In genomic region chr12:30753233-30753632, GRCh38 we compare ENCODE assay signal across 9 cellular contexts. TPM values are rescaled to one million over a fixed set of nuclear protein-coding genes. Genes with fewer than 3 reads are reported as not detected.
DNase-seq lines count a peak whose midpoint lies in the region; ATAC-seq and TF ChIP-seq lines count a peak whose summit lies in the region.
"Had no signal": no experiment of that assay in that cellular context is flagged by ENCODE, and none has a peak within 500 bp of the region (broad histone marks: within the 10 kb centered on the region; RNA-seq: fewer than 3 reads in every experiment).

No MANE protein-coding gene starts in this region.

- peaks cover 4% of the 10 kb centered on the region for H3K36me3 Mint-ChIP-seq in activated CD8-positive, alpha-beta T cell treated with anti-CD3 and anti-CD28 coated beads, Interleukin-2, amount 10 ng/mL, durations not matched to agents 7 days and 5 days (ENCODE audit: low read depth)
- H3K36me3 Mint-ChIP-seq in CD14-positive monocyte = peaks cover 4 to 5% of the 10 kb centered on the region in 2 donors

- POLR2A ChIA-PET in activated CD8-positive, alpha-beta T cell treated with anti-CD3 and anti-CD28 coated beads, Interleukin-2, amount 10 ng/mL, durations not matched to agents 7 days and 5 days (lab: Charles Lee) = interaction anchor here (2.6 kb wide), 1 partner anchor 57 kb away, joined by 21 read pairs; the partner anchor contains the start of gene IPO8

- peaks cover 4% of the 10 kb centered on the region for H3K27me3 Mint-ChIP-seq in activated CD8-positive, alpha-beta T cell treated with anti-CD3 and anti-CD28 coated beads, Interleukin-2, amount 10 ng/mL, durations not matched to agents 7 days and 5 days (ENCODE audit: low read depth)
- peaks cover 9 to 16% (median 15%) of the 10 kb centered on the region in 3 donors for H3K27me3 Mint-ChIP-seq in CD14-positive monocyte (ENCODE audit: low read depth in 3 of 3)

- peaks cover 17% of the 10 kb centered on the region for H3K4me1 Mint-ChIP-seq in activated CD8-positive, alpha-beta T cell treated with anti-CD3 and anti-CD28 coated beads, Interleukin-2, amount 10 ng/mL, durations not matched to agents 7 days and 5 days (ENCODE audit: low read depth)
- peaks cover 16% of the 10 kb centered on the region for H3K4me1 Mint-ChIP-seq in CD14-positive monocyte

- TF ChIP-seq CTCF in CD14-positive monocyte (IDR thresholded peaks at IDR 0.05) = no peak

- H3K4me3 ChIP-seq in iPS-18c (ENCODE audit: insufficient read depth, low read depth, low read length) = peak overlapping the region; percentile 86

- H3K9me3 ChIP-seq in iPS-18c (ENCODE audit: control insufficient read depth, insufficient read depth, low read length) = no peaks in the 10 kb centered on the region

- no peak for ATAC-seq in activated CD8-positive, alpha-beta T cell treated with anti-CD3 and anti-CD28 coated beads, Interleukin-2, amount 10 ng/mL, durations not matched to agents 7 days and 5 days
- ATAC-seq in GM18873 (IDR thresholded peaks at IDR 0.05; ENCODE audit: low FRiP score, unreplicated experiment) = no peak

- intact Hi-C loops in CD14-positive monocyte (cut with micrococcal nuclease) = loop anchor here in 1 of 2 donors (10.0 kb wide), 1 partner anchor 58 kb away; the partner anchor contains the start of gene IPO8

- DNase-seq in NCI-H526 (lab: John Stamatoyannopoulos, UW) (peak; percentile 7 to 47), NCI-H526 treated with DMSO at 0.1 percent for 48 hours (lab: John Stamatoyannopoulos, UW) (no peak), KBM-7 (peak; percentile 68), DMS153 treated with DMSO at 0.1 percent for 48 hours (lab: John Stamatoyannopoulos, UW; ENCODE audit: unreplicated experiment) (no peak), CD14-positive monocyte (ENCODE audit: low spot score) (no peak)
- DNase-seq in activated CD8-positive, alpha-beta T cell treated with anti-CD3 and anti-CD28 coated beads, Interleukin-2, amount 10 ng/mL, durations not matched to agents 7 days and 5 days = peak; percentile 43

- CTCF ChIA-PET in activated CD8-positive, alpha-beta T cell treated with anti-CD3 and anti-CD28 coated beads, Interleukin-2, amount 10 ng/mL, durations not matched to agents 7 days and 5 days (lab: Charles Lee) = interaction anchor here (0.6 to 2.7 kb wide), 13 partner anchors 9 to 655 kb away, joined by 3 to 14 read pairs (median 3); partner anchors contain the start of gene IPO8

- no peaks in the 10 kb centered on the region for H3K9me3 Mint-ChIP-seq in activated CD8-positive, alpha-beta T cell treated with anti-CD3 and anti-CD28 coated beads, Interleukin-2, amount 10 ng/mL, durations not matched to agents 7 days and 5 days (ENCODE audit: insufficient read depth)
- H3K9me3 Mint-ChIP-seq in CD14-positive monocyte = no peaks in the 10 kb centered on the region
- H3K9me3 Mint-ChIP-seq: dendritic cell treated with granulocyte-macrophage colony-stimulating factor and Interleukin-4, amounts not matched to agents 40 ng/mL and 50 ng/mL, for 4 days had no signal

- H3K4me3 Mint-ChIP-seq in activated CD8-positive, alpha-beta T cell treated with anti-CD3 and anti-CD28 coated beads, Interleukin-2, amount 10 ng/mL, durations not matched to agents 7 days and 5 days = peak overlapping the region; percentile 87
- H3K4me3 Mint-ChIP-seq in CD14-positive monocyte = no peak overlapping the region

- H3K27ac Mint-ChIP-seq in activated CD8-positive, alpha-beta T cell treated with anti-CD3 and anti-CD28 coated beads, Interleukin-2, amount 10 ng/mL, durations not matched to agents 7 days and 5 days = no peak overlapping the region
- H3K27ac Mint-ChIP-seq in CD14-positive monocyte = no peak overlapping the region

- in situ Hi-C loops in KBM-7 (cut with MboI; ENCODE audit: low pct_unique_long_range_greater_than_20kb, low sequenced_read_pairs) = no loop called here

RNA-seq across cellular contexts. Expression of gene CAPRIN2, which starts 1.5 kb away (rescaled TPM):
- 10 to 100 TPM in 1 of 2 experiments, 1 to 10 TPM in 1; 8.9 to 10.7 TPM for total RNA-seq in activated CD8-positive, alpha-beta T cell treated with anti-CD3 and anti-CD28 coated beads, Interleukin-2, amount 10 ng/mL, durations not matched to agents 7 days and 5 days
- polyA plus RNA-seq in CD14-positive monocyte = 1 to 10 TPM; 1.4 to 2.0 TPM

RNA-seq across cellular contexts. Expression of gene IPO8, which starts 57.6 kb away (rescaled TPM):
- total RNA-seq in activated CD8-positive, alpha-beta T cell treated with anti-CD3 and anti-CD28 coated beads, Interleukin-2, amount 10 ng/mL, durations not matched to agents 7 days and 5 days = 10 to 100 TPM; 50.8 to 52.2 TPM
- 10 to 100 TPM in 1 of 2 donors, 1 to 10 TPM in 1; 8.4 to 15.8 TPM for polyA plus RNA-seq in CD14-positive monocyte

Comparison
In these comparisons a context has a peak if more than half of its experiments do, and no peak if none do; other contexts are left out.
1. DNase-seq: peak in NCI-H526 (2 of 2), KBM-7 (single experiment) and activated CD8-positive, alpha-beta T cell treated with anti-CD3 and anti-CD28 coated beads, Interleukin-2, amount 10 ng/mL, durations not matched to agents 7 days and 5 days (single experiment); none in NCI-H526 treated with DMSO at 0.1 percent for 48 hours (single experiment), DMS153 treated with DMSO at 0.1 percent for 48 hours (single experiment) and CD14-positive monocyte (single experiment).